29 cellular contexts compared by ENCODE assay signal in the genomic region with DNA sequence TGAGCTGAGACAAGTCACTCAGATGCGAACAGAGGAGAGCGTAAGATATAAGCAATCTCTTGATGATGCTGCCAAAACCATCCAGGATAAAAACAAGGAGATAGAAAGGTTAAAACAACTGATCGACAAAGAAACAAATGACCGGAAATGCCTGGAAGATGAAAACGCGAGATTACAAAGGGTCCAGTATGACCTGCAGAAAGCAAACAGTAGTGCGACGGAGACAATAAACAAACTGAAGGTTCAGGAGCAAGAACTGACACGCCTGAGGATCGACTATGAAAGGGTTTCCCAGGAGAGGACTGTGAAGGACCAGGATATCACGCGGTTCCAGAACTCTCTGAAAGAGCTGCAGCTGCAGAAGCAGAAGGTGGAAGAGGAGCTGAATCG. TPM values are rescaled to one million over a fixed set of nuclear protein-coding genes. Genes with fewer than 3 reads are reported as not detected.
"Had no signal": no experiment of that assay in that cellular context is flagged by ENCODE, and none has a peak within 500 bp of the region (broad histone marks: within the 10 kb centered on the region; RNA-seq: fewer than 3 reads in every experiment).

No MANE protein-coding gene starts in this region.

- DNase-seq: activated B cell treated with CpG ODN at 0.5 μM for 24 hours; activated CD4-positive, alpha-beta T cell treated with anti-CD3 and anti-CD28 coated beads for 1 hour; activated CD4-positive, alpha-beta T cell treated with anti-CD3 and anti-CD28 coated beads, Interleukin-2, amount 10 ng/mL, durations not matched to agents 24 days and 14 days; activated CD4-positive, alpha-beta T cell treated with anti-CD3 and anti-CD28 coated beads, Interleukin-2, amount 50 U/mL, for 48 hours; activated CD8-positive, alpha-beta memory T cell treated with anti-CD3 and anti-CD28 coated beads, Interleukin-2, amount 10 ng/mL, durations not matched to agents 7 days and 5 days; activated effector memory CD4-positive, alpha-beta T cell treated with anti-CD3 and anti-CD28 coated beads, Interleukin-2, amount 50 U/mL, for 16 hours; activated naive CD4-positive, alpha-beta T cell treated with Interleukin-2 at 50 U/mL for 16 hours; activated naive CD8-positive, alpha-beta T cell treated with anti-CD3 and anti-CD28 coated beads, Interleukin-2, amount 50 U/mL, for 24 hours; activated T-cell treated with anti-CD3 and anti-CD28 coated beads, Interleukin-2, amount 50 U/mL, for 24 hours; amniotic stem cell; body of pancreas; cerebellar nuclear complex; MM.1S; NCI-H1105; NCI-H1436; NCI-H1694 treated with DMSO at 0.1 percent for 48 hours; NCI-H2029 treated with DMSO at 0.1 percent for 48 hours; NCI-H2171; NCI-H2227 treated with DMSO at 0.1 percent for 48 hours; NCI-H526; SIG-M5; T-cell; T-helper 2 cell; T1000 had no signal

- H3K36me3 ChIP-seq: ascending aorta had no signal

- H3K4me3 ChIP-seq: ascending aorta, body of pancreas, cardiac muscle cell had no signal

- H3K27me3 ChIP-seq: ascending aorta, body of pancreas, cardiac muscle cell had no signal

- H3K4me1 ChIP-seq: ascending aorta, body of pancreas had no signal

- H3K27ac ChIP-seq: ascending aorta, body of pancreas, cardiac muscle cell, KMS-11 had no signal

- ATAC-seq: activated CD8-positive, alpha-beta memory T cell treated with anti-CD3 and anti-CD28 coated beads, Interleukin-2, amount 10 ng/mL, durations not matched to agents 7 days and 5 days; activated naive CD4-positive, alpha-beta T cell treated with anti-CD3 and anti-CD28 coated beads, Interleukin-2, amount 50 U/mL, for 72 hours; activated naive CD8-positive, alpha-beta T cell treated with anti-CD3 and anti-CD28 coated beads, Interleukin-2, amount 50 U/mL, for 24 hours; body of pancreas; T-cell had no signal

- H3K9me3 ChIP-seq: ascending aorta, body of pancreas had no signal

- H3K4me2 ChIP-seq: KMS-11 had no signal

RNA-seq across cellular contexts. Expression of a gene that starts 39.1 kb away (rescaled TPM):
- total RNA-seq: activated CD4-positive, alpha-beta T cell treated with anti-CD3 and anti-CD28 coated beads, Interleukin-2, amount 10 ng/mL, durations not matched to agents 24 days and 14 days; activated T-helper 1 cell treated with anti-CD3 and anti-CD28 coated beads, Interleukin-12 subunit alpha, Interleukin-12 subunit beta, Interleukin-2, Interleukin-4 antibody, amounts not matched to agents 30 ng/mL and 10 ng/mL and 1 ng/mL, durations not matched to agents 14 hours and 24 hours and 36 hours had no signal
